8 cellular contexts compared by ENCODE assay signal in genomic region chr19:47610546-47610894, GRCh38. TPM values are rescaled to one million over a fixed set of nuclear protein-coding genes. Genes with fewer than 3 reads are reported as not detected.
DNase-seq lines count a peak whose midpoint lies in the region; ATAC-seq and TF ChIP-seq lines count a peak whose summit lies in the region.

No MANE protein-coding gene starts in this region.

- peaks cover 23% of the 10 kb centered on the region for H3K4me1 Mint-ChIP-seq in progenitor cell of endocrine pancreas (ENCODE audit: low read depth)

- no peak for TF ChIP-seq EP300 in esophagus muscularis mucosa (IDR thresholded peaks at IDR 0.05)

- 0 out of 2 replicates have a peak overlapping the region, but pooled peaks have one; percentile 24 for H2AFZ ChIP-seq in DND-41 (ENCODE audit: low read depth, low read length)

- H3K4me1 ChIP-seq in DND-41 (ENCODE audit: insufficient read depth, low read length) (peaks cover 22% of the 10 kb centered on the region), SJCRH30 (no peaks in the 10 kb centered on the region; the same call in 1 of the 2 replicates), esophagus muscularis mucosa (peaks cover 38 to 69% (median 60%) of the 10 kb centered on the region in 4 donors)

- no peaks in the 10 kb centered on the region for H3K9me3 ChIP-seq in DND-41 (ENCODE audit: insufficient read depth, low read length, severe bottlenecking)
- no peaks in the 10 kb centered on the region for H3K9me3 ChIP-seq in SJCRH30 (replicated peaks)
- H3K9me3 ChIP-seq in esophagus muscularis mucosa, result no peaks in the 10 kb centered on the region

- H3K27me3 ChIP-seq in DND-41 (ENCODE audit: insufficient read depth, low read length, poor library complexity) (no peaks in the 10 kb centered on the region), SJCRH30 (no peaks in the 10 kb centered on the region), esophagus muscularis mucosa (no peaks in the 10 kb centered on the region)

- DNase-seq in DND-41 (no peak), SJCRH30 (no peak), esophagus muscularis mucosa (ENCODE audit: extremely low spot score) (no peak), progenitor cell of endocrine pancreas (ENCODE audit: low spot score, unreplicated experiment) (no peak), ecto neural progenitor cell (ENCODE audit: low spot score) (no peak), NCI-H1417 treated with DMSO at 0.1 percent for 48 hours (lab: John Stamatoyannopoulos, UW) (no peak), GM13976 (ENCODE audit: low spot score) (no peak), amniotic stem cell (lab: John Stamatoyannopoulos, UW) (no peak)

- TF ChIP-seq POLR2A in esophagus muscularis mucosa (IDR thresholded peaks at IDR 0.05; ENCODE audit: low read depth), result no peak

- no peaks in the 10 kb centered on the region for H3K27me3 Mint-ChIP-seq in progenitor cell of endocrine pancreas

- peak overlapping the region; percentile 92 to 100; a peak in 3 of 4 replicates for H3K4me3 ChIP-seq in DND-41 (ENCODE audit: low read depth in 1 of 2, low read length in 2 of 2)
- H3K4me3 ChIP-seq in SJCRH30, result peak overlapping the region; percentile 99
- H3K4me3 ChIP-seq in esophagus muscularis mucosa, result peak overlapping the region; percentile 83 to 100 (median 92)

- in situ Hi-C loops in GM13976 (cut with MboI; ENCODE audit: low sequenced_read_pairs, unreplicated experiment), result no loop called here

- intact Hi-C loops in esophagus muscularis mucosa (cut with DNase I), result loop anchor here (5.0 kb wide), 1 partner anchor 57 kb away; no protein-coding TSS in a partner anchor

- H3K4me3 Mint-ChIP-seq in progenitor cell of endocrine pancreas (ENCODE audit: low read depth), result peak overlapping the region; percentile 91

- peaks cover 7% of the 10 kb centered on the region; the same call in 1 of the 2 replicates for H3K36me3 ChIP-seq in DND-41 (ENCODE audit: insufficient read depth, low read length)
- no peaks in the 10 kb centered on the region for H3K36me3 ChIP-seq in SJCRH30
- peaks cover 0 to 7% (median 0%) of the 10 kb centered on the region in 4 donors for H3K36me3 ChIP-seq in esophagus muscularis mucosa

- H3K4me2 ChIP-seq in DND-41 (ENCODE audit: insufficient read depth, low read length), result peak overlapping the region; percentile 93

- H4K20me1 ChIP-seq in DND-41 (ENCODE audit: insufficient read depth, low read length), result peaks cover 53% of the 10 kb centered on the region

- peak overlapping the region; percentile 100; the same call in 1 of the 2 replicates for H3K9ac ChIP-seq in DND-41 (ENCODE audit: low read depth, low read length)

- peak overlapping the region; percentile 54 for H3K27ac ChIP-seq in DND-41 (ENCODE audit: low read length)
- H3K27ac ChIP-seq in SJCRH30, result no peak overlapping the region; the same call in 1 of the 2 replicates
- peak overlapping the region; percentile 97 to 100 (median 99) for H3K27ac ChIP-seq in esophagus muscularis mucosa (replicated peaks in 1 of 4)

- TF ChIP-seq CTCF in DND-41 (IDR thresholded peaks at IDR 0.05; ENCODE audit: borderline replicate concordance, extremely low read depth, low read length, poor library complexity, severe bottlenecking) (no peak), esophagus muscularis mucosa (IDR thresholded peaks at IDR 0.05) (no peak), progenitor cell of endocrine pancreas (IDR thresholded peaks at IDR 0.05; ENCODE audit: unreplicated experiment) (no peak), GM13976 (IDR thresholded peaks at IDR 0.05; ENCODE audit: borderline replicate concordance, control extremely low read depth, extremely low read depth, insufficient read depth, missing control alignments) (no peak)

- peaks cover 75% of the 10 kb centered on the region for H3K79me2 ChIP-seq in DND-41 (ENCODE audit: insufficient read depth, low read length)

- H3K36me3 Mint-ChIP-seq in progenitor cell of endocrine pancreas (ENCODE audit: insufficient read depth), result peaks cover 5% of the 10 kb centered on the region

- peak overlapping the region; percentile 84 for H3K27ac Mint-ChIP-seq in progenitor cell of endocrine pancreas

- ATAC-seq in DND-41 (ENCODE audit: insufficient read depth, low read depth), result no peak

- H3K9me3 Mint-ChIP-seq in progenitor cell of endocrine pancreas (ENCODE audit: low read depth), result no peaks in the 10 kb centered on the region

- WGBS in esophagus muscularis mucosa, result 0% methylated on average over 1 of the region's 2 CpGs

RNA-seq across cellular contexts. Expression of gene BICRA, which starts 1.6 kb away (rescaled TPM):
- 0.95 and 3.9 TPM in 2 replicates for total RNA-seq in SJCRH30 (2014; rRNA removed; shearing (Covaris generic))
- total RNA-seq in esophagus muscularis mucosa, result 10 to 100 TPM; 10.9 to 15.0 (median 13.8) TPM
- total RNA-seq in progenitor cell of endocrine pancreas, result 31.9 and 37.4 TPM in 2 replicates

RNA-seq across cellular contexts. Expression of gene ZNF541, which starts 37.6 kb away (rescaled TPM):
- not detected in 2 replicates for total RNA-seq in SJCRH30 (2014; rRNA removed; shearing (Covaris generic))
- total RNA-seq in esophagus muscularis mucosa (under 1 TPM in 3 of 4 donors, not detected in 1; 0.17 to 0.23 (median 0.19) TPM), progenitor cell of endocrine pancreas (not detected in 2 replicates)
